8 cellular contexts compared by ENCODE assay signal in genomic region chr7:128863433-128863989, GRCh38. TPM values are rescaled to one million over a fixed set of nuclear protein-coding genes. Genes with fewer than 3 reads are reported as not detected.
DNase-seq lines count a peak whose midpoint lies in the region; ATAC-seq and TF ChIP-seq lines count a peak whose summit lies in the region.

No MANE protein-coding gene starts in this region.

- peaks cover 4% of the 10 kb centered on the region for H3K36me3 Mint-ChIP-seq in neural crest cell (ENCODE audit: low read depth)

- H3K27me3 Mint-ChIP-seq in neural crest cell (ENCODE audit: low read depth): peaks cover 16% of the 10 kb centered on the region

- POLR2A ChIA-PET in AG04449 (lab: Yijun Ruan, JAX): interaction anchor here (0.5 to 2.7 kb wide), 6 partner anchors 20 to 205 kb away, joined by 3 to 20 read pairs (median 6); no protein-coding TSS in a partner anchor

- no peak for TF ChIP-seq POLR2A in esophagus muscularis mucosa (IDR thresholded peaks at IDR 0.05; ENCODE audit: low read depth)

- H3K9me3 ChIP-seq in esophagus muscularis mucosa (no peaks in the 10 kb centered on the region), upper lobe of right lung (no peaks in the 10 kb centered on the region)

- H3K27ac ChIP-seq in esophagus muscularis mucosa (replicated peaks in 1 of 4): peak overlapping the region; percentile 77 to 85 (median 84)
- H3K27ac ChIP-seq in upper lobe of right lung: peak overlapping the region; percentile 83

- H3K36me3 ChIP-seq in esophagus muscularis mucosa (peaks cover 13 to 29% (median 21%) of the 10 kb centered on the region in 4 donors), upper lobe of right lung (peaks cover 15% of the 10 kb centered on the region)

- DNase-seq in AG04449 (ENCODE audit: low read depth, low spot score): no peak
- peak; percentile 36 for DNase-seq in NCI-H226
- DNase-seq in activated CD8-positive, alpha-beta memory T cell treated with anti-CD3 and anti-CD28 coated beads for 24 hours: peak; percentile 75
- no peak for DNase-seq in esophagus muscularis mucosa (ENCODE audit: extremely low spot score)
- peak; percentile 54 for DNase-seq in neural crest cell (ENCODE audit: low read depth, low spot score)
- DNase-seq in upper lobe of right lung: no peak

- H3K27ac Mint-ChIP-seq in neural crest cell (ENCODE audit: unreplicated experiment): no peak overlapping the region

- CTCF ChIA-PET in AG04449 (lab: Yijun Ruan, JAX): interaction anchor here (0.7 to 17.9 kb wide), 16 partner anchors 8 to 227 kb away, joined by 3 to 203 read pairs (median 4); no protein-coding TSS in a partner anchor

- TF ChIP-seq EP300 in esophagus muscularis mucosa (IDR thresholded peaks at IDR 0.05): no peak

- H3K4me3 ChIP-seq in AG04449 (ENCODE audit: low read depth, low read length) (peak overlapping the region; percentile 85), esophagus muscularis mucosa (peak overlapping the region; percentile 76 to 84 (median 82)), upper lobe of right lung (peak overlapping the region; percentile 86)

- intact Hi-C loops in esophagus muscularis mucosa (cut with DNase I) (no loop called here), upper lobe of right lung (cut with DNase I) (no loop called here)

- ATAC-seq in HG02973 (IDR thresholded peaks at IDR 0.05; ENCODE audit: unreplicated experiment) (peak; percentile 35), upper lobe of right lung (peak; percentile 61)

- peaks cover 49 to 77% (median 60%) of the 10 kb centered on the region in 4 donors for H3K4me1 ChIP-seq in esophagus muscularis mucosa
- peaks cover 10% of the 10 kb centered on the region for H3K4me1 ChIP-seq in upper lobe of right lung

- peak; percentile 58 for TF ChIP-seq CTCF in AG04449 (IDR thresholded peaks at IDR 0.05; ENCODE audit: insufficient read depth, low read length, missing control alignments)
- peak; percentile 77 for TF ChIP-seq CTCF in GM12872 (IDR thresholded peaks at IDR 0.05; ENCODE audit: insufficient read depth, low read depth, low read length)
- peak; percentile 11 to 47 (median 38) for TF ChIP-seq CTCF in esophagus muscularis mucosa (IDR thresholded peaks at IDR 0.05)
- peak; percentile 70 for TF ChIP-seq CTCF in neural crest cell (conservative IDR thresholded peaks at IDR 0.05)
- peak; percentile 46 for TF ChIP-seq CTCF in upper lobe of right lung (IDR thresholded peaks at IDR 0.05)

- 0% methylated on average over 6 of the region's 6 CpGs for WGBS in esophagus muscularis mucosa

- H3K4me3 Mint-ChIP-seq in neural crest cell: peak overlapping the region; percentile 94

- H3K27me3 ChIP-seq in esophagus muscularis mucosa: no peaks in the 10 kb centered on the region
- no peaks in the 10 kb centered on the region for H3K27me3 ChIP-seq in upper lobe of right lung

- H3K4me1 Mint-ChIP-seq in neural crest cell: peaks cover 21% of the 10 kb centered on the region

- no peaks in the 10 kb centered on the region for H3K9me3 Mint-ChIP-seq in neural crest cell

RNA-seq across cellular contexts. Expression of gene ATP6V1F, which starts 0.9 kb away (rescaled TPM):
- total RNA-seq in esophagus muscularis mucosa (100 to 1,000 TPM in 2 of 4 donors, 10 to 100 TPM in 2; 74.3 to 108 (median 91.9) TPM), neural crest cell (144 and 149 TPM in 2 replicates), upper lobe of right lung (180 TPM)

RNA-seq across cellular contexts. Expression of gene FLNC, which starts 33.3 kb away (rescaled TPM):
- total RNA-seq in esophagus muscularis mucosa: 100 to 1,000 TPM; 391 to 932 (median 533) TPM
- total RNA-seq in neural crest cell: 5.3 and 5.6 TPM in 2 replicates
- total RNA-seq in upper lobe of right lung: 7.7 TPM

RNA-seq across cellular contexts. Expression of gene KCP, which starts 47.0 kb away (rescaled TPM):
- total RNA-seq in esophagus muscularis mucosa (under 1 TPM in 3 of 4 donors, not detected in 1; 0.13 to 0.66 (median 0.29) TPM), neural crest cell (2.7 and 2.9 TPM in 2 replicates), upper lobe of right lung (1.3 TPM)

Comparison
In these comparisons a context has a peak if more than half of its experiments do, and no peak if none do; other contexts are left out.
1. DNase-seq: peak in NCI-H226 (single experiment), activated CD8-positive, alpha-beta memory T cell treated with anti-CD3 and anti-CD28 coated beads for 24 hours (single experiment) and neural crest cell (single experiment); none in AG04449 (single experiment), esophagus muscularis mucosa (single experiment) and upper lobe of right lung (single experiment).
2. RNA of gene FLNC, which starts 33.3 kb away (total RNA-seq): 391 to 932 TPM in esophagus muscularis mucosa; 7.7 TPM in upper lobe of right lung (single experiment) and 5.3 to 5.6 TPM in neural crest cell; every median in the first group is over 10 times any median in the second.
3. Peak in every context shown above with its lines, with median percentiles within 50 percentile points of each other: H3K4me3 ChIP-seq and CTCF ChIP-seq.